In genomic region chr7:111820621-111821020, GRCh38 we compare ENCODE assay signal across 18 cellular contexts.
"Had no signal": no experiment of that assay in that cellular context is flagged by ENCODE, and none has a peak within 500 bp of the region (broad histone marks: within the 10 kb centered on the region; RNA-seq: fewer than 3 reads in every experiment).

No MANE protein-coding gene starts in this region.

- H3K9ac ChIP-seq: SK-N-SH had no signal

- H3K9me3 ChIP-seq: MG63, SK-N-SH had no signal

- H3K27ac ChIP-seq: RWPE1 had no signal

- H3K4me3 ChIP-seq: MG63 had no signal

- DNase-seq: Karpas-422, KG1, MG63, NCI-H1105, NCI-H1417 treated with DMSO at 0.1 percent for 48 hours, NCI-H146, NCI-H1694 treated with DMSO at 0.1 percent for 48 hours, NCI-H1930, NCI-H2081, NCI-H2107, NCI-H2227 treated with DMSO at 0.1 percent for 48 hours, NCI-H524, NCI-H526 treated with DMSO at 0.1 percent for 48 hours, NCI-H748 treated with DMSO at 0.1 percent for 48 hours, SHP77, SK-N-SH, SW 1271 had no signal

- H3K27me3 ChIP-seq: MG63 had no signal

- H3K36me3 ChIP-seq: MG63 had no signal
